ENCODE assay signal across 8 cellular contexts in the genomic region with DNA sequence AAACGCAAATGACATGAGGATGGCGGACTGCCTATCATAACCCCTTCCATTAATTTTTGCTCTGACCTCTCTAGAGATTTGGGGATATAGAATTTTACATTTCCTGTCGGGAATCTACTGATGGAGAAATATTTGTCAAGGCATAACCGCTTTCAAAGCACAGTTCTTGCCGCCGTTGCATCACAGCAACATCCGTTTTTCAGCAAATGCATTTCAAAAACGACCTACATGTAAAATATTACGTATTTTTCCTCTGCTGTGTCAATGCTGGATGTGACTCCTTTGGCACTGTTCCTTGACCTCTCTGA. TPM values are rescaled to one million over a fixed set of nuclear protein-coding genes. Genes with fewer than 3 reads are reported as not detected.
A peak's percentile ranks its signal among the peaks of the same experiment; 100 is the strongest.
DNase-seq lines count a peak whose midpoint lies in the region; ATAC-seq lines count a peak whose summit lies in the region.

No MANE protein-coding gene starts in this region.

- peak overlapping the region; percentile 83 for H3K27ac ChIP-seq in ACC112 (ENCODE audit: low read depth, low read length)
- peak overlapping the region; percentile 71 for H3K27ac ChIP-seq in muscle layer of duodenum (ENCODE audit: low read length)

- ATAC-seq in central memory CD8-positive, alpha-beta T cell (replicated peaks; ENCODE audit: extremely low read depth, poor library complexity, severe bottlenecking), result no peak

- peak overlapping the region; percentile 96 for H3K4me3 Mint-ChIP-seq in central memory CD8-positive, alpha-beta T cell

- peaks cover 29% of the 10 kb centered on the region for H3K36me3 Mint-ChIP-seq in central memory CD8-positive, alpha-beta T cell (ENCODE audit: insufficient read depth)

- no peaks in the 10 kb centered on the region for H3K27me3 ChIP-seq in ACC112 (ENCODE audit: insufficient read depth, low read length)
- H3K27me3 ChIP-seq in muscle layer of duodenum (ENCODE audit: low read depth, low read length), result no peaks in the 10 kb centered on the region

- no peaks in the 10 kb centered on the region for H3K27me3 Mint-ChIP-seq in central memory CD8-positive, alpha-beta T cell

- H3K4me3 ChIP-seq in ACC112 (ENCODE audit: low read depth, low read length) (peak overlapping the region; percentile 80), muscle layer of duodenum (ENCODE audit: low read depth in 1 of 2, low read length in 2 of 2) (peak overlapping the region; percentile 67 to 91)
- H3K4me3 ChIP-seq in Jurkat, Clone E6-1 (ENCODE audit: low read length), result peak overlapping the region; percentile 57

- H3K36me3 ChIP-seq in ACC112 (ENCODE audit: insufficient read depth, low read length), result no peaks in the 10 kb centered on the region
- no peaks in the 10 kb centered on the region for H3K36me3 ChIP-seq in muscle layer of duodenum (ENCODE audit: control insufficient read depth in 1 of 2, insufficient read depth in 2 of 2, low read length in 2 of 2)

- H3K4me1 Mint-ChIP-seq in central memory CD8-positive, alpha-beta T cell, result peaks cover 58% of the 10 kb centered on the region

- no peak for DNase-seq in Jurkat, Clone E6-1 (ENCODE audit: low read depth, low spot score)
- no peak for DNase-seq in central memory CD8-positive, alpha-beta T cell (ENCODE audit: low spot score in 2 of 2)
- no peak for DNase-seq in SHP77 (lab: John Stamatoyannopoulos, UW)
- no peak for DNase-seq in iPS-NIHi7 (ENCODE audit: extremely low spot score)
- no peak for DNase-seq in AG08395 (ENCODE audit: low spot score)
- DNase-seq in NCI-H2081 (lab: John Stamatoyannopoulos, UW), result no peak

- H3K79me2 ChIP-seq in ACC112 (ENCODE audit: control insufficient read depth, insufficient read depth, low read length, unreplicated experiment), result peaks cover 74% of the 10 kb centered on the region

- peak overlapping the region; percentile 61 for H2AFZ ChIP-seq in ACC112 (ENCODE audit: low read length, unreplicated experiment)

- H3K4me1 ChIP-seq in ACC112 (ENCODE audit: control insufficient read depth, insufficient read depth, low read length, unreplicated experiment) (peaks cover 49% of the 10 kb centered on the region), muscle layer of duodenum (ENCODE audit: control insufficient read depth in 1 of 2, insufficient read depth in 2 of 2, low read length in 2 of 2) (peaks cover 16 to 31% of the 10 kb centered on the region in 2 donors)

- peak overlapping the region; percentile 96 for H3K27ac Mint-ChIP-seq in central memory CD8-positive, alpha-beta T cell (ENCODE audit: low read depth)

- no peaks in the 10 kb centered on the region for H3K9me3 ChIP-seq in muscle layer of duodenum (ENCODE audit: control insufficient read depth in 1 of 2, low read length in 2 of 2)

- no peaks in the 10 kb centered on the region for H3K9me3 Mint-ChIP-seq in central memory CD8-positive, alpha-beta T cell

RNA-seq across cellular contexts. Expression of gene MIER1, which starts 4.9 kb away (rescaled TPM):
- polyA plus RNA-seq in Jurkat, Clone E6-1 (2012; ENCODE audit: insufficient read depth, insufficient read length), result 14.0 TPM

RNA-seq across cellular contexts. Expression of gene DNAI4, which starts 5.0 kb away (rescaled TPM):
- 1.6 TPM for polyA plus RNA-seq in Jurkat, Clone E6-1 (2012; ENCODE audit: insufficient read depth, insufficient read length)
